In the genomic region with DNA sequence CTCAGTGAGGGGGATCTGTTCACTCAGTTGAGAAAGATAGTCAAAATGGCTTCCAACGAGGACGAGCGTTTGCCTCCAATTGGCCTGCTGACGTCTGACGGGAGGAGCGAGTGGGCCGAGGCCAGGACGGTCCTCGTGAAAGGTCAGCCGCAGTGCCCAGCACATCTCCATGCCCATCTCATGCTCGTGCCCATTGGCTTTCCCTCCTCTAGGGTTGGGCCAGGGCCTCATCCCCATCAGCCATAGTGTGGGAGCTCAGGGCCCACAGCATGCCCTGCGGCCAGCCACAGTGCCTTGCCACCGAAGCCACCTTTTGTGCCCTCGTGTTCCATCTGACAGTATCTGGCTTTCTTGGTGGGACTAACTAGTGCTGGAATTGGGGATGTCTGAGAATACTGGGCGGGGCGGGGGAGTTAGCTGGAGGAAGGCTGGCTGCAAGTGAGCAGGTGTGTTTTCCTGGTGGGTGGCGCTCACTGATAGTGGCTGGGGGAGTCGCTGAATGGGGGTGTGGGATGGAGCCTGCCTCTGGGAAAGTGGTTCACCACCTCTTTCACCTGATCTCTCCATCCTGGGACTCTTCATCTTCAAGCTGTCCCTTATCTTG, we compare ENCODE assay signal across 1 cellular context.
TF ChIP-seq lines count a peak whose summit lies in the region.

No MANE protein-coding gene starts in this region.

TF ChIP-seq in HEK293, 187 proteins besides CTCF, POLR2A, EP300 and RAD21:
- TF ChIP-seq, protein P1, sequence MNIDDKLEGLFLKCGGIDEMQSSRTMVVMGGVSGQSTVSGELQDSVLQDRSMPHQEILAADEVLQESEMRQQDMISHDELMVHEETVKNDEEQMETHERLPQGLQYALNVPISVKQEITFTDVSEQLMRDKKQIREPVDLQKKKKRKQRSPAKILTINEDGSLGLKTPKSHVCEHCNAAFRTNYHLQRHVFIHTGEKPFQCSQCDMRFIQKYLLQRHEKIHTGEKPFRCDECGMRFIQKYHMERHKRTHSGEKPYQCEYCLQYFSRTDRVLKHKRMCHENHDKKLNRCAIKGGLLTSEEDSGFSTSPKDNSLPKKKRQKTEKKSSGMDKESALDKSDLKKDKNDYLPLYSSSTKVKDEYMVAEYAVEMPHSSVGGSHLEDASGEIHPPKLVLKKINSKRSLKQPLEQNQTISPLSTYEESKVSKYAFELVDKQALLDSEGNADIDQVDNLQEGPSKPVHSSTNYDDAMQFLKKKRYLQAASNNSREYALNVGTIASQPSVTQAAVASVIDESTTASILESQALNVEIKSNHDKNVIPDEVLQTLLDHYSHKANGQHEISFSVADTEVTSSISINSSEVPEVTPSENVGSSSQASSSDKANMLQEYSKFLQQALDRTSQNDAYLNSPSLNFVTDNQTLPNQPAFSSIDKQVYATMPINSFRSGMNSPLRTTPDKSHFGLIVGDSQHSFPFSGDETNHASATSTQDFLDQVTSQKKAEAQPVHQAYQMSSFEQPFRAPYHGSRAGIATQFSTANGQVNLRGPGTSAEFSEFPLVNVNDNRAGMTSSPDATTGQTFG (tag by site-specific recombination; IDR thresholded peaks at IDR 0.05; ENCODE audit: borderline replicate concordance) = no peak
- TF ChIP-seq EGR2 (tag by site-specific recombination; IDR thresholded peaks at IDR 0.05; ENCODE audit: low read depth) = peak; percentile 66; the same call in 1 of the 2 replicates
